ENCODE assay signal across 20 cellular contexts in the genomic region with DNA sequence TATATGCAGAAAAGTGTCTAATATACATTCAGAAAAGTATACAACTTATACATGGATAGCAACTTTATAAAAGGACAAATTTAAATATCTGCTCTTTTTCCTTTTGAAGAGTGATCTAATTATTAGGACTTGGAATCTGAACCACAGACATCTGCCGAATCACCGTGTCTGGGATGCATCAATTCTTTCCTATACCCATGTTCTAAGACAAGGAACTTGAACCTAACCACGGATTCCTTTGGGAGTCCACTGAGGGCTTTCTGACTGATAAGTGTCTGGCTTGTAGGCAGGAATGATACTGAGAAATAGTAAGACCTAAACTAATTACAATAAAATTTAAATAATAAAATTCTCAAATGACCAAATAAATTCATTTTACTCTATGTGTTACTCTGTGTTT. TPM values are rescaled to one million over a fixed set of nuclear protein-coding genes. Genes with fewer than 3 reads are reported as not detected.
DNase-seq lines count a peak whose midpoint lies in the region; ATAC-seq and TF ChIP-seq lines count a peak whose summit lies in the region.
"Had no signal": no experiment of that assay in that cellular context is flagged by ENCODE, and none has a peak within 500 bp of the region (broad histone marks: within the 10 kb centered on the region; RNA-seq: fewer than 3 reads in every experiment).

No MANE protein-coding gene starts in this region.

- H3K27ac ChIP-seq in SK-N-SH (ENCODE audit: low read depth in 2 of 2, low read length in 1 of 2) = peak overlapping the region in 1 of 2 experiments; percentile 26; a peak in 1 of 4 replicates
- no peak overlapping the region for H3K27ac ChIP-seq in mesenchymal stem cell (ENCODE audit: low read length, poor library complexity, severe bottlenecking)
- H3K27ac ChIP-seq: 22Rv1 had no signal

- no peak overlapping the region for H3K14ac ChIP-seq in mesenchymal stem cell (ENCODE audit: low read length in 2 of 2)

- no peak overlapping the region for H2BK15ac ChIP-seq in mesenchymal stem cell (ENCODE audit: low read depth, poor library complexity, severe bottlenecking)

- no peak overlapping the region for H2BK120ac ChIP-seq in mesenchymal stem cell (ENCODE audit: low read depth, low read length)

- no peak overlapping the region for H2BK5ac ChIP-seq in mesenchymal stem cell (ENCODE audit: low read depth, low read length, poor library complexity, severe bottlenecking)

- peaks cover 18% of the 10 kb centered on the region for H3F3A ChIP-seq in SK-N-SH (replicated peaks; ENCODE audit: insufficient read depth)

- no peak overlapping the region for H3K27ac Mint-ChIP-seq in osteocyte (ENCODE audit: unreplicated experiment)
- H3K27ac Mint-ChIP-seq: CD4-positive, alpha-beta T cell had no signal

- peaks cover 74% of the 10 kb centered on the region for H3K36me3 Mint-ChIP-seq in osteocyte (ENCODE audit: unreplicated experiment)

- H4K8ac ChIP-seq in mesenchymal stem cell (ENCODE audit: low read length) = no peak overlapping the region

- no peak overlapping the region for H3K23ac ChIP-seq in mesenchymal stem cell (ENCODE audit: low read length in 2 of 2)

- peaks cover 7% of the 10 kb centered on the region for H3K9me3 Mint-ChIP-seq in osteocyte (ENCODE audit: unreplicated experiment)
- H3K9me3 Mint-ChIP-seq: GM23338 had no signal

- no peak overlapping the region for H3K4ac ChIP-seq in mesenchymal stem cell (ENCODE audit: low read depth in 1 of 2, low read length in 2 of 2)

- H3K36me3 ChIP-seq in SK-N-SH (replicated peaks in 1 of 2; ENCODE audit: control insufficient read depth in 1 of 2, insufficient read depth in 2 of 2, low read length in 1 of 2) (peaks cover 70 to 81% of the 10 kb centered on the region in 2 experiments), mesenchymal stem cell (ENCODE audit: control insufficient read depth in 1 of 2, insufficient read depth in 2 of 2, low read depth in 1 of 2, low read length in 2 of 2) (peaks cover 70 to 78% of the 10 kb centered on the region in 2 experiments)

- ATAC-seq in SK-N-SH treated with all-trans-retinoic acid at 6 μM for 48 hours (peak; percentile 22; the same call in 2 of the 3 replicates), GM18858 (IDR thresholded peaks at IDR 0.05; ENCODE audit: unreplicated experiment) (no peak)
- ATAC-seq: GM23338, HCT116, K562 had no signal

- no peak overlapping the region for H3K4me3 Mint-ChIP-seq in osteocyte (ENCODE audit: unreplicated experiment)
- H3K4me3 Mint-ChIP-seq: CD4-positive, alpha-beta T cell; GM23338 had no signal

- POLR2A ChIA-PET in SK-N-SH (lab: Yijun Ruan, JAX) = no interaction called here

- H2AK5ac ChIP-seq in mesenchymal stem cell (ENCODE audit: low read length, severe bottlenecking) = no peak overlapping the region

- H3K4me2 ChIP-seq in SK-N-SH (no peak overlapping the region), mesenchymal stem cell (ENCODE audit: low read length, poor library complexity, severe bottlenecking) (no peak overlapping the region)
- H3K4me2 ChIP-seq: GM23338 had no signal

- H3K9ac ChIP-seq in SK-N-SH (no peak overlapping the region), mesenchymal stem cell (ENCODE audit: low read length) (no peak overlapping the region)

- H3K9me2 ChIP-seq in SK-N-SH = no peaks in the 10 kb centered on the region

- peaks cover 21% of the 10 kb centered on the region for H3K79me1 ChIP-seq in mesenchymal stem cell (replicated peaks; ENCODE audit: low read length, poor library complexity, severe bottlenecking)

- H3K27me3 Mint-ChIP-seq in osteocyte (ENCODE audit: unreplicated experiment) = no peaks in the 10 kb centered on the region
- H3K27me3 Mint-ChIP-seq: CD4-positive, alpha-beta T cell had no signal

- H4K20me1 ChIP-seq in SK-N-SH (ENCODE audit: insufficient read depth) = no peaks in the 10 kb centered on the region

- H3K79me2 ChIP-seq in SK-N-SH (ENCODE audit: insufficient read depth) = no peaks in the 10 kb centered on the region

- no peak overlapping the region for H3K18ac ChIP-seq in mesenchymal stem cell (ENCODE audit: low read depth in 1 of 2, low read length in 2 of 2)

- H3K27me3 ChIP-seq in SK-N-SH (ENCODE audit: insufficient read depth) (no peaks in the 10 kb centered on the region), mesenchymal stem cell (ENCODE audit: control insufficient read depth in 1 of 2, insufficient read depth in 1 of 2, low read length in 2 of 2) (no peaks in the 10 kb centered on the region)
- H3K27me3 ChIP-seq: BE2C had no signal

- no peak for DNase-seq in SK-N-SH
- DNase-seq in choroid plexus epithelial cell (ENCODE audit: low read depth) = peak; percentile 18
- peak; percentile 26 for DNase-seq in mesenchymal stem cell
- peak; percentile 24 for DNase-seq in stromal cell of bone marrow (ENCODE audit: low read depth)
- no peak for DNase-seq in osteocyte (ENCODE audit: extremely low spot score, unreplicated experiment)
- no peak for DNase-seq in DMS114 treated with DMSO at 0.1 percent for 48 hours (lab: John Stamatoyannopoulos, UW; ENCODE audit: unreplicated experiment)
- DNase-seq: BE2C; Caco-2; CD4-positive, alpha-beta T cell; DMS153; NCI-H187 treated with DMSO at 0.1 percent for 48 hours; NCI-H226; NCI-H524; SIG-M5 had no signal

- TF ChIP-seq RAD21 in SK-N-SH (IDR thresholded peaks at IDR 0.05; ENCODE audit: low read length) = no peak

- WGBS in SK-N-SH (ENCODE audit: low lambda C conversion rate) = 77% methylated on average over 3 of the region's 3 CpGs
- WGBS in mesenchymal stem cell = 86% methylated on average over 2 of the region's 3 CpGs

- TF ChIP-seq CTCF in SK-N-SH (IDR thresholded peaks at IDR 0.05) (no peak), choroid plexus epithelial cell (conservative IDR thresholded peaks at IDR 0.05; ENCODE audit: low read depth, low read length) (no peak), osteocyte (IDR thresholded peaks at IDR 0.05) (no peak)

- H2AFZ ChIP-seq in SK-N-SH (ENCODE audit: low read depth) (no peak overlapping the region), mesenchymal stem cell (ENCODE audit: low read depth, low read length) (no peak overlapping the region)
- H2AFZ ChIP-seq: GM23338 had no signal

- H3K9me3 ChIP-seq in SK-N-SH (peaks cover 3% of the 10 kb centered on the region; the same call in 1 of the 2 replicates), mesenchymal stem cell (ENCODE audit: control insufficient read depth, low read length) (peaks cover 17% of the 10 kb centered on the region)
- H3K9me3 ChIP-seq: BE2C, Caco-2 had no signal

- CTCF ChIA-PET in SK-N-SH (lab: Yijun Ruan, JAX) = no interaction called here

- no peak overlapping the region for H2BK12ac ChIP-seq in mesenchymal stem cell (ENCODE audit: low read length in 2 of 2)

- peaks cover 10% of the 10 kb centered on the region for H3K4me1 Mint-ChIP-seq in osteocyte (ENCODE audit: unreplicated experiment)
- H3K4me1 Mint-ChIP-seq: GM23338 had no signal

- H3K4me3 ChIP-seq in SK-N-SH (ENCODE audit: low read depth in 2 of 2, low read length in 1 of 2) (no peak overlapping the region), choroid plexus epithelial cell (ENCODE audit: low read depth, low read length) (no peak overlapping the region), mesenchymal stem cell (ENCODE audit: insufficient read depth in 1 of 2, low read depth in 1 of 2, low read length in 2 of 2) (no peak overlapping the region)
- H3K4me3 ChIP-seq: GM23338, K562 had no signal

- no peak for TF ChIP-seq EP300 in SK-N-SH (IDR thresholded peaks at IDR 0.05; ENCODE audit: borderline replicate concordance in 1 of 2, low read depth in 1 of 2, low read length in 1 of 2)

- H4K91ac ChIP-seq in mesenchymal stem cell (ENCODE audit: low read length) = no peak overlapping the region

- no peaks in the 10 kb centered on the region for H3K4me1 ChIP-seq in SK-N-SH (ENCODE audit: control insufficient read depth in 1 of 2, insufficient read depth in 2 of 2, low read depth in 1 of 2, low read length in 1 of 2)
- H3K4me1 ChIP-seq in mesenchymal stem cell (ENCODE audit: control insufficient read depth, insufficient read depth, low read depth, low read length) = peaks cover 7% of the 10 kb centered on the region
- H3K4me1 ChIP-seq: BE2C, Caco-2 had no signal

TF ChIP-seq in SK-N-SH treated with all-trans-retinoic acid at 6 μM for 48 hours, 23 proteins besides CTCF, POLR2A, EP300 and RAD21 (continues in another document):
- TF ChIP-seq RARB (CRISPR knock-in tag; IDR thresholded peaks at IDR 0.05) (no peak), CSDC2 (CRISPR knock-in tag; IDR thresholded peaks at IDR 0.05) (no peak), TOX (CRISPR knock-in tag; IDR thresholded peaks at IDR 0.05; ENCODE audit: borderline replicate concordance) (no peak)

TF ChIP-seq in SK-N-SH, 30 proteins besides CTCF, POLR2A, EP300 and RAD21 (continues in another document):
- TF ChIP-seq POLR2AphosphoS5 (IDR thresholded peaks at IDR 0.05; ENCODE audit: low read depth, low read length) = no peak
- no peak for TF ChIP-seq FOXM1 (IDR thresholded peaks at IDR 0.05; ENCODE audit: low read depth)
- no peak for TF ChIP-seq GABPA (IDR thresholded peaks at IDR 0.05; ENCODE audit: low read depth)
- no peak for TF ChIP-seq RFX5 (IDR thresholded peaks at IDR 0.05; ENCODE audit: low read length)
- TF ChIP-seq, protein P1, sequence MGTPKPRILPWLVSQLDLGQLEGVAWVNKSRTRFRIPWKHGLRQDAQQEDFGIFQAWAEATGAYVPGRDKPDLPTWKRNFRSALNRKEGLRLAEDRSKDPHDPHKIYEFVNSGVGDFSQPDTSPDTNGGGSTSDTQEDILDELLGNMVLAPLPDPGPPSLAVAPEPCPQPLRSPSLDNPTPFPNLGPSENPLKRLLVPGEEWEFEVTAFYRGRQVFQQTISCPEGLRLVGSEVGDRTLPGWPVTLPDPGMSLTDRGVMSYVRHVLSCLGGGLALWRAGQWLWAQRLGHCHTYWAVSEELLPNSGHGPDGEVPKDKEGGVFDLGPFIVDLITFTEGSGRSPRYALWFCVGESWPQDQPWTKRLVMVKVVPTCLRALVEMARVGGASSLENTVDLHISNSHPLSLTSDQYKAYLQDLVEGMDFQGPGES (IDR thresholded peaks at IDR 0.05; ENCODE audit: low read depth, low read length) = no peak
- TF ChIP-seq SIN3A (IDR thresholded peaks at IDR 0.05; ENCODE audit: borderline replicate concordance, low read depth, low read length) = no peak
- no peak for TF ChIP-seq SMC3 (IDR thresholded peaks at IDR 0.05; ENCODE audit: low read depth, low read length)
- TF ChIP-seq, protein P2, sequence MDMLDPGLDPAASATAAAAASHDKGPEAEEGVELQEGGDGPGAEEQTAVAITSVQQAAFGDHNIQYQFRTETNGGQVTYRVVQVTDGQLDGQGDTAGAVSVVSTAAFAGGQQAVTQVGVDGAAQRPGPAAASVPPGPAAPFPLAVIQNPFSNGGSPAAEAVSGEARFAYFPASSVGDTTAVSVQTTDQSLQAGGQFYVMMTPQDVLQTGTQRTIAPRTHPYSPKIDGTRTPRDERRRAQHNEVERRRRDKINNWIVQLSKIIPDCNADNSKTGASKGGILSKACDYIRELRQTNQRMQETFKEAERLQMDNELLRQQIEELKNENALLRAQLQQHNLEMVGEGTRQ (IDR thresholded peaks at IDR 0.05; ENCODE audit: borderline replicate concordance, low read depth, low read length) = no peak
- no peak for TF ChIP-seq TCF12 (IDR thresholded peaks at IDR 0.05)

RNA-seq across cellular contexts. Expression of a gene that starts 54.2 kb away (rescaled TPM):
- polyA plus RNA-seq in SK-N-SH (2012; rRNA removed) = 49.5 and 58.6 TPM in 2 replicates
- polyA plus RNA-seq in SK-N-SH (2012; cell fraction: cytosol; rRNA removed) = 45.2 and 46.2 TPM in 2 replicates
- 66.3 and 89.2 TPM in 2 replicates for polyA plus RNA-seq in SK-N-SH (2012; cell fraction: nucleus; rRNA removed)
- 64.7 TPM for polyA plus RNA-seq in mesenchymal stem cell (2013, experiment 1 of 2)
- polyA plus RNA-seq in mesenchymal stem cell (2013, experiment 2 of 2) = 65.9 TPM
- 68.2 and 74.2 TPM in 2 replicates for total RNA-seq in osteocyte

Comparison
In these comparisons a context has a peak if more than half of its experiments do, and no peak if none do; other contexts are left out.
1. DNase-seq: peak in choroid plexus epithelial cell (single experiment), mesenchymal stem cell (single experiment) and stromal cell of bone marrow (single experiment); none in SK-N-SH (single experiment), osteocyte (single experiment) and DMS114 treated with DMSO at 0.1 percent for 48 hours (single experiment).